In the genomic region with DNA sequence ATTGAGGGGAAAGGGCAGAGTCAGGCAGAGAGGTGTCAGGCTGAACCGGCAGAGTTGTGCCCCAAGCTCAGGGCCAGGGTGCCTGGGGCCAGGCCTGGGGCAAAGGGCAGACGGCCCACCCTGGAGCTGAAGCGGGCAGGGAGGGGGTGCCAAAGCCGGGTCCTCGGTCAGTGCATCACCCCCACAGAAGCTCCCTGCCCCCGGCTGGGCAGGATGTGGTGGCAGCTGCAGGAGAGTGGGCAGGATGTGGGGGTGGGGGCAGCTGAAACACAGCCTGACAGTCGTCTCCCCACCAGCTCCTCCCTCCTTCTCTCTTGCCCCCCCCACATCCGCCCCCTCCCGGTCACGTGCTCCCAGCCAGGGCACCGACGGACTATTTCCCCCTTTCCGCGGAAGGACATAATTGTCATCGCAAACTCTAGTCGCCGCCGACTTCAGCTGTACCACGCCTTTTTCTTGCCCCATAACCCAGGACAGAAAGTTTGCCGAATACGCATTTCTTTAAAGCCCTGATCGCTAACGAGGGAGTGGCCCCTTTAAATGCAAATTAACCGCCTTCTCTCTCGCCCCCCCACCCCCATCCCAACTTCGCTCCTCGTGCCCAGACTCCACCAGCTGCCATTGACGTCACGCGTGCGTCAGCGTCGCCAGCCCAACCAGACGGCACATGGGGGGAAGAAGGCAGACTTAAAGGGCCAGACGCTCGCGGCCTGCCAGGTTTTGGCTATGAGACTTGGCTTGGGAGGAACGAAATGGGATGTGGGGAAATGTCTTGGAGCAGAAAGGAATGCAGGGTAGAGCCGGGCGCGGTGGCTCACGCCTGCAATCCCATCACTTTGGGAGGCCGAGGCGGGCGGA, we compare ENCODE assay signal across 8 cellular contexts. TPM values are rescaled to one million over a fixed set of nuclear protein-coding genes. Genes with fewer than 3 reads are reported as not detected.
DNase-seq lines count a peak whose midpoint lies in the region; ATAC-seq and TF ChIP-seq lines count a peak whose summit lies in the region.

No MANE protein-coding gene starts in this region.

- H3K4me1 ChIP-seq in DND-41 (ENCODE audit: insufficient read depth, low read length): peaks cover 44% of the 10 kb centered on the region
- peaks cover 59% of the 10 kb centered on the region for H3K4me1 ChIP-seq in SJSA1 (replicated peaks)
- peaks cover 15% of the 10 kb centered on the region for H3K4me1 ChIP-seq in neuron (ENCODE audit: insufficient read depth, low read length)
- H3K4me1 ChIP-seq in stomach smooth muscle (ENCODE audit: control insufficient read depth, insufficient read depth, low read length): peaks cover 71% of the 10 kb centered on the region

- H3K36me3 ChIP-seq in DND-41 (ENCODE audit: insufficient read depth, low read length) (no peaks in the 10 kb centered on the region), SJSA1 (peaks cover 4% of the 10 kb centered on the region), neuron (ENCODE audit: insufficient read depth, low read length) (no peaks in the 10 kb centered on the region), stomach smooth muscle (ENCODE audit: control insufficient read depth in 2 of 2, insufficient read depth in 2 of 2, low read length in 2 of 2) (no peaks in the 10 kb centered on the region)

- H3K4me3 ChIP-seq in DND-41 (ENCODE audit: low read depth in 1 of 2, low read length in 2 of 2) (peak overlapping the region in 1 of 2 experiments; percentile 51; a peak in 2 of 4 replicates), SJSA1 (peak overlapping the region; percentile 21), neuron (ENCODE audit: low read length) (peak overlapping the region; percentile 56), stomach smooth muscle (ENCODE audit: low read length in 2 of 2) (peak overlapping the region; percentile 64 to 71)

- peak overlapping the region; percentile 95 for H3K27ac ChIP-seq in DND-41 (ENCODE audit: low read length)
- peak overlapping the region; percentile 99 for H3K27ac ChIP-seq in SJSA1
- peak overlapping the region; percentile 100 for H3K27ac ChIP-seq in stomach smooth muscle (ENCODE audit: low read length)

- peak overlapping the region; percentile 60 for H3K4me2 ChIP-seq in DND-41 (ENCODE audit: insufficient read depth, low read length)

- H3K79me2 ChIP-seq in DND-41 (ENCODE audit: insufficient read depth, low read length): peaks cover 14% of the 10 kb centered on the region

- TF ChIP-seq CTCF in DND-41 (IDR thresholded peaks at IDR 0.05; ENCODE audit: borderline replicate concordance, extremely low read depth, low read length, poor library complexity, severe bottlenecking): no peak

- DNase-seq in DND-41 (peak; percentile 99), H4 (ENCODE audit: low spot score) (peak; percentile 99), MV-4-11 (lab: John Stamatoyannopoulos, UW) (peak; percentile 98), SJSA1 (ENCODE audit: low read depth in 1 of 2, low spot score in 2 of 2) (peak; percentile 99), foreskin melanocyte (peak; percentile 99)
- peak; percentile 98 for DNase-seq in activated naive CD4-positive, alpha-beta T cell treated with Interleukin-2 at 50 U/mL for 16 hours

- H3K9me3 ChIP-seq in DND-41 (ENCODE audit: insufficient read depth, low read length, severe bottlenecking) (no peaks in the 10 kb centered on the region), SJSA1 (replicated peaks) (no peaks in the 10 kb centered on the region), neuron (ENCODE audit: low read length) (no peaks in the 10 kb centered on the region), stomach smooth muscle (ENCODE audit: control insufficient read depth in 2 of 2, low read length in 2 of 2) (no peaks in the 10 kb centered on the region)

- H3K9ac ChIP-seq in DND-41 (ENCODE audit: low read depth, low read length) (peak overlapping the region; percentile 96), stomach smooth muscle (ENCODE audit: low read length in 2 of 2) (peak overlapping the region; percentile 87 to 95)

- no peaks in the 10 kb centered on the region for H4K20me1 ChIP-seq in DND-41 (ENCODE audit: insufficient read depth, low read length)

- no peaks in the 10 kb centered on the region for H3K27me3 ChIP-seq in DND-41 (ENCODE audit: insufficient read depth, low read length, poor library complexity)
- no peaks in the 10 kb centered on the region for H3K27me3 ChIP-seq in SJSA1 (replicated peaks)
- H3K27me3 ChIP-seq in neuron (ENCODE audit: insufficient read depth, low read length): peaks cover 4% of the 10 kb centered on the region
- H3K27me3 ChIP-seq in stomach smooth muscle (ENCODE audit: control insufficient read depth in 1 of 2, insufficient read depth in 2 of 2, low read length in 2 of 2): no peaks in the 10 kb centered on the region

- peak; percentile 63 for ATAC-seq in DND-41 (ENCODE audit: insufficient read depth, low read depth)

- peak overlapping the region; percentile 84 for H2AFZ ChIP-seq in DND-41 (ENCODE audit: low read depth, low read length)
- peak overlapping the region; percentile 15 for H2AFZ ChIP-seq in neuron (ENCODE audit: low read depth, low read length)

RNA-seq across cellular contexts. Expression of a gene that starts 4.5 kb away (rescaled TPM):
- total RNA-seq in H4 (2014; rRNA removed; shearing (Covaris generic)): 3.9 and 7.9 TPM in 2 replicates
- total RNA-seq in SJSA1 (2014; rRNA removed; shearing (Covaris generic)): 7.0 and 9.8 TPM in 2 replicates
